ENCODE assay signal across 8 cellular contexts in genomic region chr9:124415102-124415851, GRCh38. TPM values are rescaled to one million over a fixed set of nuclear protein-coding genes. Genes with fewer than 3 reads are reported as not detected.
DNase-seq lines count a peak whose midpoint lies in the region; ATAC-seq, FAIRE-seq and TF ChIP-seq lines count a peak whose summit lies in the region.

Gene PSMB7 (minus strand): TSS chr9:124415442. CDS start chr9:124415425, 17 bp downstream.

- H3K9me3 Mint-ChIP-seq in activated CD4-positive, alpha-beta T cell treated with anti-CD3 and anti-CD28 coated beads, Interleukin-2, amount 10 ng/mL, durations not matched to agents 24 days and 14 days: peaks cover 4% of the 10 kb centered on the region

- POLR2A ChIA-PET in BJ (lab: Charles Lee): no interaction called here

- peak within 1 kb of the TSS; percentile 96 for H3K4me3 Mint-ChIP-seq in activated CD4-positive, alpha-beta T cell treated with anti-CD3 and anti-CD28 coated beads, Interleukin-2, amount 10 ng/mL, durations not matched to agents 24 days and 14 days

- H3K4me1 Mint-ChIP-seq in activated CD4-positive, alpha-beta T cell treated with anti-CD3 and anti-CD28 coated beads, Interleukin-2, amount 10 ng/mL, durations not matched to agents 24 days and 14 days: peaks cover 26% of the 10 kb centered on the region

- intact Hi-C loops in activated CD4-positive, alpha-beta T cell treated with anti-CD3 and anti-CD28 coated beads, Interleukin-2, amount 10 ng/mL, durations not matched to agents 24 days and 14 days (cut with micrococcal nuclease): loop anchor here (2.0 to 10.0 kb wide), 4 partner anchors 450 to 1470 kb away; partner anchors contain the start of genes ARPC5L, DENND1A, RABGAP1 and RPL35

- DNase-seq in BJ (ENCODE audit: low read depth) (peak; percentile 66), GM19239 (ENCODE audit: insufficient read length, low spot score) (peak; percentile 88), NCI-H526 (lab: John Stamatoyannopoulos, UW) (peak; percentile 86 to 97), cortex of kidney (lab: John Stamatoyannopoulos, UW) (peak; percentile 34), left kidney (ENCODE audit: low read depth, low spot score) (peak; percentile 98)
- DNase-seq in activated CD4-positive, alpha-beta T cell treated with anti-CD3 and anti-CD28 coated beads, Interleukin-2, amount 10 ng/mL, durations not matched to agents 24 days and 14 days: peak; percentile 99
- DNase-seq in stimulated activated CD4-positive, alpha-beta T cell treated with anti-CD3 and anti-CD28 coated beads, Interleukin-2, amount 100 ng/mL, for 4 hours (ENCODE audit: low read depth): peak; percentile 95

- peak; percentile 81 for TF ChIP-seq CTCF in BJ (IDR thresholded peaks at IDR 0.05; ENCODE audit: insufficient read depth, low read depth, low read length)

- peak; percentile 93 for ATAC-seq in HG03460 (IDR thresholded peaks at IDR 0.05; ENCODE audit: unreplicated experiment)

- no peaks in the 10 kb centered on the region for H3K27me3 ChIP-seq in BJ (ENCODE audit: control insufficient read depth, insufficient read depth, low read length)

- H3K4me3 ChIP-seq in BJ (ENCODE audit: low read depth, low read length): peak within 1 kb of the TSS; percentile 77

- peaks cover 4% of the 10 kb centered on the region; the same call in 1 of the 2 replicates for H3K36me3 ChIP-seq in BJ (ENCODE audit: control insufficient read depth, insufficient read depth, low read length)

- peak within 1 kb of the TSS; percentile 95 for H3K27ac Mint-ChIP-seq in activated CD4-positive, alpha-beta T cell treated with anti-CD3 and anti-CD28 coated beads, Interleukin-2, amount 10 ng/mL, durations not matched to agents 24 days and 14 days

- CTCF ChIA-PET in BJ (lab: Yijun Ruan, JAX): interaction anchor here (0.6 to 9.7 kb wide), 4 partner anchors 14 to 121 kb away, joined by 3 to 130 read pairs (median 6); no protein-coding TSS in a partner anchor

- no peaks in the 10 kb centered on the region for H3K27me3 Mint-ChIP-seq in activated CD4-positive, alpha-beta T cell treated with anti-CD3 and anti-CD28 coated beads, Interleukin-2, amount 10 ng/mL, durations not matched to agents 24 days and 14 days

- peak; percentile 99 for FAIRE-seq in GM19239 (lab: Jason Lieb, UNC)

- H3K36me3 Mint-ChIP-seq in activated CD4-positive, alpha-beta T cell treated with anti-CD3 and anti-CD28 coated beads, Interleukin-2, amount 10 ng/mL, durations not matched to agents 24 days and 14 days (ENCODE audit: low read depth): peaks cover 42% of the 10 kb centered on the region

RNA-seq across cellular contexts. Expression of gene PSMB7, which starts in this region (rescaled TPM):
- polyA plus RNA-seq in BJ (2011; rRNA removed): 325 and 357 TPM in 2 replicates
- 95.6 and 125 TPM in 2 replicates for polyA minus RNA-seq in BJ (2011; rRNA and poly(A)+ RNA removed)
- total RNA-seq in activated CD4-positive, alpha-beta T cell treated with anti-CD3 and anti-CD28 coated beads, Interleukin-2, amount 10 ng/mL, durations not matched to agents 24 days and 14 days: 223 and 225 TPM in 2 replicates

Comparison
In these comparisons a context has a peak if more than half of its experiments do, and no peak if none do; other contexts are left out.
1. Peak in every context shown above with its lines: DNase-seq, ATAC-seq and H3K4me3 ChIP-seq.
2. DNase-seq: peak in every context shown above with its lines; median percentile 99 in activated CD4-positive, alpha-beta T cell treated with anti-CD3 and anti-CD28 coated beads, Interleukin-2, amount 10 ng/mL, durations not matched to agents 24 days and 14 days; 98 in left kidney; 95 in stimulated activated CD4-positive, alpha-beta T cell treated with anti-CD3 and anti-CD28 coated beads, Interleukin-2, amount 100 ng/mL, for 4 hours; 92 in NCI-H526; 88 in GM19239; 66 in BJ; 34 in cortex of kidney.